ENCODE assay signal across 26 cellular contexts in the genomic region with DNA sequence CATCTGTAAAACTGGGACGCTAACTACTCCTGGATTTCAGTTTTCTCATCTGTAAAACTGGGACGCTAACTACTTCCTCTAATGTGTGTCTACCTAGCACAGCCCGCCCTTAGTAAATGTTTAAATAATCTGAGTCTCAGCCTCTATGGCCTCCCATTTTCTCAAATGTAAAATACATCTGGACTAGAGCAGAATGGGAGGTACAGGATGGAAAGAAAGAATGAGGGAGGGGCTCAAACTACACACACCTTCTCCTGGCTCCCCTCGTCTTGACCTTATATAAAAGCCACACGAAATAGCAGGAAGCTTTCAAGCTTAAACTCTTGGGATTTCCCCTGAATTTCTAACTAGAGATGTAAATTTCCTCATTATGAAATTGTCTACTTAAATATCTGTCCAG.
"Had no signal": no experiment of that assay in that cellular context is flagged by ENCODE, and none has a peak within 500 bp of the region (broad histone marks: within the 10 kb centered on the region; RNA-seq: fewer than 3 reads in every experiment).

No MANE protein-coding gene starts in this region.

- DNase-seq: activated CD4-positive, alpha-beta memory T cell treated with anti-CD3 and anti-CD28 coated beads for 36 hours; activated CD4-positive, alpha-beta T cell treated with anti-CD3 and anti-CD28 coated beads for 48 hours; activated CD4-positive, CD25-positive, alpha-beta regulatory T cell; activated effector memory CD4-positive, alpha-beta T cell treated with anti-CD3 and anti-CD28 coated beads, Interleukin-2, amount 50 U/mL, for 16 hours; activated naive CD4-positive, alpha-beta T cell treated with anti-CD3 and anti-CD28 coated beads, Interleukin-2, amount 50 U/mL, for 16 hours; activated naive CD8-positive, alpha-beta T cell treated with anti-CD3 and anti-CD28 coated beads, Interleukin-2, amount 50 U/mL, for 24 hours; activated T-cell treated with anti-CD3 and anti-CD28 coated beads, Interleukin-2, amount 50 U/mL, for 72 hours; body of pancreas; dermis blood vessel endothelial cell; effector CD8-positive, alpha-beta T cell; foreskin melanocyte; glutamatergic neuron; hippocampal formation; kidney glomerular epithelial cell; naive thymus-derived CD4-positive, alpha-beta T cell; occipital lobe; posterior cingulate gyrus; sigmoid colon; stimulated activated CD4-positive, alpha-beta T cell treated with anti-CD3 and anti-CD28 coated beads, Interleukin-2, amount 100 ng/mL, for 48 hours; stimulated activated naive CD4-positive, alpha-beta T cell treated with Interleukin-2 at 50 U/mL for 16 hours; substantia nigra; T-helper 1 cell; T-helper 9 cell; thyroid gland had no signal

- H3K4me1 ChIP-seq: sigmoid colon had no signal

- H3K9me3 ChIP-seq: body of pancreas, sigmoid colon, thyroid gland had no signal

- H3K27ac ChIP-seq: sigmoid colon, thyroid gland had no signal

- H3K27ac Mint-ChIP-seq: activated CD4-positive, alpha-beta memory T cell treated with anti-CD3 and anti-CD28 coated beads for 36 hours; activated naive CD8-positive, alpha-beta T cell treated with anti-CD3 and anti-CD28 coated beads, Interleukin-2, amount 50 U/mL, for 24 hours; activated T-cell treated with anti-CD3 and anti-CD28 coated beads, Interleukin-2, amount 50 U/mL, for 72 hours; memory B cell; naive thymus-derived CD4-positive, alpha-beta T cell had no signal

- H3K36me3 Mint-ChIP-seq: activated CD4-positive, alpha-beta memory T cell treated with anti-CD3 and anti-CD28 coated beads for 36 hours; memory B cell had no signal

- H3K36me3 ChIP-seq: sigmoid colon, thyroid gland had no signal

- H3K27me3 ChIP-seq: body of pancreas, sigmoid colon, thyroid gland had no signal

- H3K4me3 ChIP-seq: body of pancreas, sigmoid colon, thyroid gland had no signal

- H3K4me1 Mint-ChIP-seq: activated naive CD8-positive, alpha-beta T cell treated with anti-CD3 and anti-CD28 coated beads, Interleukin-2, amount 50 U/mL, for 24 hours had no signal

- ATAC-seq: activated naive CD8-positive, alpha-beta T cell treated with anti-CD3 and anti-CD28 coated beads, Interleukin-2, amount 50 U/mL, for 24 hours; activated T-cell treated with anti-CD3 and anti-CD28 coated beads, Interleukin-2, amount 50 U/mL, for 72 hours; body of pancreas; naive thymus-derived CD4-positive, alpha-beta T cell had no signal

- H3K4me3 Mint-ChIP-seq: activated CD4-positive, alpha-beta memory T cell treated with anti-CD3 and anti-CD28 coated beads for 36 hours; activated naive CD8-positive, alpha-beta T cell treated with anti-CD3 and anti-CD28 coated beads, Interleukin-2, amount 50 U/mL, for 24 hours; activated T-cell treated with anti-CD3 and anti-CD28 coated beads, Interleukin-2, amount 50 U/mL, for 72 hours; memory B cell; naive thymus-derived CD4-positive, alpha-beta T cell; neural crest cell had no signal

- H3K9me3 Mint-ChIP-seq: activated CD4-positive, alpha-beta memory T cell treated with anti-CD3 and anti-CD28 coated beads for 36 hours; activated naive CD8-positive, alpha-beta T cell treated with anti-CD3 and anti-CD28 coated beads, Interleukin-2, amount 50 U/mL, for 24 hours; activated T-cell treated with anti-CD3 and anti-CD28 coated beads, Interleukin-2, amount 50 U/mL, for 72 hours; memory B cell; neural crest cell had no signal
